ENCODE assay signal across 16 cellular contexts in the genomic region with DNA sequence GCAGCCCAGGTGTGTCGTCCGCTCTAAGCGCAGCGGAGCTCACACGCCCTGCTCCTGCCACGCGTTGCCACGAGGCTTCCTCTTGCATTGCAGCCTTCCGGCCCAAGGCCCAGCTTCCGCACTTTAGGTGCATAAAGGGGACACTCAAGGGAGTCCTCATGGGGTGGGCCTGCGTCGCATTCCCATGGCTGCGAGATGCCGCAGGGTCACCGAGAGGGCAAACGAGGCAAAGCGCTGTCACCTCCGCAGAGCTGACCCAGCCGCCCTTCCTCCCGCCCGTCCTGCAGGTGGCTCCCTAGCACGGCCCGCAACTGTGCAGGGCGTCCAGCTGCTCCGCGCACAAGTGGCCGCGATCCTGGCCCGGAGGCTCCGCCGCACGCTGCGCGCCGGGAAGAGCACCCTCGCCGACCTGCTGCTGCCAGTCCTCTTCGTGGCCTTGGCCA.
DNase-seq lines count a peak whose midpoint lies in the region; ATAC-seq and TF ChIP-seq lines count a peak whose summit lies in the region.
"Had no signal": no experiment of that assay in that cellular context is flagged by ENCODE, and none has a peak within 500 bp of the region (broad histone marks: within the 10 kb centered on the region; RNA-seq: fewer than 3 reads in every experiment).

No MANE protein-coding gene starts in this region.

- H3K9me3 ChIP-seq in right cardiac atrium (ENCODE audit: control insufficient read depth, low read length) (no peaks in the 10 kb centered on the region), mucosa of descending colon (no peaks in the 10 kb centered on the region)
- no peaks in the 10 kb centered on the region for H3K9me3 ChIP-seq in CD8-positive, alpha-beta T cell (ENCODE audit: low read length)
- H3K9me3 ChIP-seq: MG63 had no signal

- DNase-seq in right cardiac atrium: peak in 2 of 3 donors; percentile 18 to 36
- DNase-seq in left ventricle myocardium superior: no peak
- DNase-seq in mucosa of descending colon: peak in 1 of 3 donors; percentile 35
- DNase-seq in activated CD4-positive, alpha-beta T cell treated with anti-CD3 and anti-CD28 coated beads, Interleukin-2, amount 50 U/mL, for 48 hours: no peak
- no peak for DNase-seq in AG08395 (ENCODE audit: low spot score)
- DNase-seq in CD8-positive, alpha-beta T cell: no peak
- DNase-seq: DMS53, MG63, NCI-H1092 treated with DMSO at 0.1 percent for 48 hours, NCI-H1694 treated with DMSO at 0.1 percent for 48 hours, NCI-H748 treated with DMSO at 0.1 percent for 48 hours, PC-9 had no signal

- no peak for TF ChIP-seq CTCF in mucosa of descending colon (IDR thresholded peaks at IDR 0.05)
- TF ChIP-seq CTCF in CD8-positive, alpha-beta T cell (IDR thresholded peaks at IDR 0.05): no peak

- H3K9me3 Mint-ChIP-seq in dendritic cell treated with granulocyte-macrophage colony-stimulating factor and Interleukin-4, amounts not matched to agents 40 ng/mL and 50 ng/mL, for 4 days: no peaks in the 10 kb centered on the region
- no peaks in the 10 kb centered on the region for H3K9me3 Mint-ChIP-seq in CD8-positive, alpha-beta T cell

- WGBS in right cardiac atrium: 86% methylated on average over 38 of the region's 38 CpGs

- peak overlapping the region; percentile 17 for H3K4me3 Mint-ChIP-seq in dendritic cell treated with granulocyte-macrophage colony-stimulating factor and Interleukin-4, amounts not matched to agents 40 ng/mL and 50 ng/mL, for 4 days
- H3K4me3 Mint-ChIP-seq in CD8-positive, alpha-beta T cell: no peak overlapping the region

- ATAC-seq in right cardiac atrium (peak in 1 of 2 donors; percentile 43), left ventricle myocardium superior (no peak), mucosa of descending colon (peak; percentile 56), HG03342 (IDR thresholded peaks at IDR 0.05; ENCODE audit: unreplicated experiment) (no peak)
- ATAC-seq in CD8-positive, alpha-beta T cell: no peak

- H3K4me1 ChIP-seq in right cardiac atrium (ENCODE audit: control insufficient read depth, insufficient read depth, low read length): no peaks in the 10 kb centered on the region
- no peaks in the 10 kb centered on the region for H3K4me1 ChIP-seq in mucosa of descending colon (ENCODE audit: low read depth)
- H3K4me1 ChIP-seq in CD8-positive, alpha-beta T cell (ENCODE audit: insufficient read depth, low read length): no peaks in the 10 kb centered on the region

- no peaks in the 10 kb centered on the region for H3K36me3 Mint-ChIP-seq in dendritic cell treated with granulocyte-macrophage colony-stimulating factor and Interleukin-4, amounts not matched to agents 40 ng/mL and 50 ng/mL, for 4 days (ENCODE audit: low read depth)
- H3K36me3 Mint-ChIP-seq in CD8-positive, alpha-beta T cell: no peaks in the 10 kb centered on the region
- H3K36me3 Mint-ChIP-seq: CD14-positive monocyte had no signal

- POLR2A ChIA-PET in CD8-positive, alpha-beta T cell (lab: Charles Lee): no interaction called here

- intact Hi-C loops in right cardiac atrium (cut with DNase I) (loop anchor here in 1 of 4 donors (5.0 kb wide), 1 partner anchor 52 kb away; no protein-coding TSS in a partner anchor), left ventricle myocardium superior (cut with micrococcal nuclease) (no loop called here), mucosa of descending colon (cut with DNase I, micrococcal nuclease) (no loop called here)
- intact Hi-C loops in dendritic cell treated with granulocyte-macrophage colony-stimulating factor and Interleukin-4, amounts not matched to agents 40 ng/mL and 50 ng/mL, for 4 days (cut with micrococcal nuclease): no loop called here
- intact Hi-C loops in CD8-positive, alpha-beta T cell (cut with DNase I, micrococcal nuclease): no loop called here

- no peaks in the 10 kb centered on the region for H3K27me3 ChIP-seq in right cardiac atrium (ENCODE audit: control insufficient read depth, insufficient read depth)
- no peaks in the 10 kb centered on the region for H3K27me3 ChIP-seq in CD8-positive, alpha-beta T cell (ENCODE audit: insufficient read depth, low read length)
- H3K27me3 ChIP-seq: MG63 had no signal

- CTCF ChIA-PET in CD8-positive, alpha-beta T cell (lab: Charles Lee): no interaction called here

- no peak overlapping the region for H3K27ac ChIP-seq in right cardiac atrium (ENCODE audit: low read length)
- H3K27ac ChIP-seq in CD8-positive, alpha-beta T cell (ENCODE audit: low read depth, low read length): no peak overlapping the region
- H3K27ac ChIP-seq: KMS-11, PC-9 had no signal

- no peak overlapping the region for H3K27ac Mint-ChIP-seq in dendritic cell treated with granulocyte-macrophage colony-stimulating factor and Interleukin-4, amounts not matched to agents 40 ng/mL and 50 ng/mL, for 4 days
- no peak overlapping the region for H3K27ac Mint-ChIP-seq in CD8-positive, alpha-beta T cell
- H3K27ac Mint-ChIP-seq: CD14-positive monocyte had no signal

- H3K4me3 ChIP-seq in right cardiac atrium (ENCODE audit: low read length) (no peak overlapping the region), mucosa of descending colon (no peak overlapping the region)
- H3K4me3 ChIP-seq in CD8-positive, alpha-beta T cell (ENCODE audit: low read depth, low read length): no peak overlapping the region
- H3K4me3 ChIP-seq: MG63, PC-9 had no signal

- no peaks in the 10 kb centered on the region for H3K36me3 ChIP-seq in mucosa of descending colon (ENCODE audit: low read depth)
- no peaks in the 10 kb centered on the region for H3K36me3 ChIP-seq in CD8-positive, alpha-beta T cell (ENCODE audit: insufficient read depth, low read length)
- H3K36me3 ChIP-seq: MG63 had no signal

- no peaks in the 10 kb centered on the region for H3K27me3 Mint-ChIP-seq in dendritic cell treated with granulocyte-macrophage colony-stimulating factor and Interleukin-4, amounts not matched to agents 40 ng/mL and 50 ng/mL, for 4 days
- no peaks in the 10 kb centered on the region for H3K27me3 Mint-ChIP-seq in CD8-positive, alpha-beta T cell (ENCODE audit: low read depth)

- H3K4me1 Mint-ChIP-seq in dendritic cell treated with granulocyte-macrophage colony-stimulating factor and Interleukin-4, amounts not matched to agents 40 ng/mL and 50 ng/mL, for 4 days (ENCODE audit: low read depth): peaks cover 10% of the 10 kb centered on the region
- H3K4me1 Mint-ChIP-seq in CD8-positive, alpha-beta T cell (ENCODE audit: low read depth): no peaks in the 10 kb centered on the region

Comparison
In these comparisons a context has a peak if more than half of its experiments do, and no peak if none do; other contexts are left out.
1. DNase-seq: peak in right cardiac atrium (2 of 3); none in left ventricle myocardium superior (single experiment), activated CD4-positive, alpha-beta T cell treated with anti-CD3 and anti-CD28 coated beads, Interleukin-2, amount 50 U/mL, for 48 hours (0 of 2), AG08395 (single experiment) and CD8-positive, alpha-beta T cell (0 of 7).